ENCODE assay signal across 13 cellular contexts in the genomic region with DNA sequence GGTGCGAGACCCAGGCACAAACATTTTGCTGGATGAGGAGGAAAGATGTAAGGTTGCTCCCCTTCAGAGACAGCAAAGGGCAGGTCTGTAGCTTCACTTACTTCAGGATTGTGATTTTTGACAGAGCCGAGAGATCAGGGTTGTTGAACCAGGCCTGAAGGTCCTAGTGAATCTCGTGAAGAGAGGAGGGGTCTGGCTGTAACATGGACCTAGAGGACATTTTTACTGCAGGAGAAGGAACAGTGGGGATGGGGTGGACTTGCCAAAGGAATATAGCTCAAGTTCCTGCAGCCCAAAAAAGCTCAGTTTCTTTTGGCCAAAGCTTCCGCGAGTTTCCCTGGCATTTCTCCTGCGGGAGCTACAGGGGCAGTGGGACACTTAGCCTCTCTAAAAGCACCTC. TPM values are rescaled to one million over a fixed set of nuclear protein-coding genes. Genes with fewer than 3 reads are reported as not detected.
DNase-seq lines count a peak whose midpoint lies in the region; ATAC-seq and TF ChIP-seq lines count a peak whose summit lies in the region.
"Had no signal": no experiment of that assay in that cellular context is flagged by ENCODE, and none has a peak within 500 bp of the region (broad histone marks: within the 10 kb centered on the region; RNA-seq: fewer than 3 reads in every experiment).

No MANE protein-coding gene starts in this region.

- H3K4me1 ChIP-seq in H9 (ENCODE audit: insufficient read depth, low read length) (no peaks in the 10 kb centered on the region), right lobe of liver (peaks cover 0 to 8% (median 0%) of the 10 kb centered on the region in 4 donors), stomach (peaks cover 9 to 41% (median 28%) of the 10 kb centered on the region in 4 donors)

- no peak overlapping the region for H2BK5ac ChIP-seq in H9 (ENCODE audit: insufficient read length, low read length)

- intact Hi-C loops in right lobe of liver (cut with DNase I) (no loop called here), stomach (cut with DNase I; ENCODE audit: low total_unique reads) (loop anchor here (10.0 kb wide), 1 partner anchor 237 kb away; no protein-coding TSS in a partner anchor)
- intact Hi-C loops in activated CD4-positive, alpha-beta T cell treated with anti-CD3 and anti-CD28 coated beads, Interleukin-2, amount 10 ng/mL, durations not matched to agents 24 days and 14 days (cut with micrococcal nuclease) = loop anchor here (2.0 kb wide), 1 partner anchor 31 kb away; no protein-coding TSS in a partner anchor

- no peak overlapping the region for H3T11ph ChIP-seq in H9 (ENCODE audit: low read length)

- H3K4me1 Mint-ChIP-seq in H9 = peaks cover 0 to 3% of the 10 kb centered on the region in 2 experiments; a peak in 1 of 4 replicates
- no peaks in the 10 kb centered on the region for H3K4me1 Mint-ChIP-seq in activated CD4-positive, alpha-beta T cell treated with anti-CD3 and anti-CD28 coated beads, Interleukin-2, amount 10 ng/mL, durations not matched to agents 24 days and 14 days

- no CpG with 5 or more reads among the region's 6 CpGs for WGBS in H9 (ENCODE audit: extremely low coverage, insufficient read length, low lambda C conversion rate)
- WGBS in right lobe of liver (ENCODE audit: insufficient coverage, low coverage, low lambda C conversion rate, missing lambda C conversion rate) = 31% methylated on average over 3 of the region's 6 CpGs
- WGBS in stomach, 5 donors = 46 to 57% (median 50%) methylated on average over 6 of the region's 6 CpGs

- no peak for ATAC-seq in right lobe of liver
- ATAC-seq in activated naive CD4-positive, alpha-beta T cell treated with anti-CD3 and anti-CD28 coated beads, Interleukin-2, amount 50 U/mL, for 72 hours = no peak

- H4K5ac ChIP-seq in H9 (ENCODE audit: insufficient read length, low read depth, low read length) = no peak overlapping the region

- no peak overlapping the region for H3K14ac ChIP-seq in H9 (ENCODE audit: insufficient read depth, low read length)

- H4K91ac ChIP-seq in H9 (ENCODE audit: insufficient read length, low read depth, low read length) = no peak overlapping the region

- no peaks in the 10 kb centered on the region for H3K36me3 ChIP-seq in right lobe of liver
- no peaks in the 10 kb centered on the region for H3K36me3 ChIP-seq in stomach

- no peak overlapping the region for H2AFZ ChIP-seq in H9 (ENCODE audit: low read length)

- H3K4me2 ChIP-seq in H9 (ENCODE audit: insufficient read depth, insufficient read length, low read length) = no peak overlapping the region

- no peaks in the 10 kb centered on the region for H3K79me2 ChIP-seq in H9 (ENCODE audit: insufficient read depth, low read length)

- TF ChIP-seq POLR2A in right lobe of liver (IDR thresholded peaks at IDR 0.05) (no peak), stomach (IDR thresholded peaks at IDR 0.05) (no peak)

- H3K9me3 Mint-ChIP-seq in H9 = no peaks in the 10 kb centered on the region
- no peaks in the 10 kb centered on the region for H3K9me3 Mint-ChIP-seq in activated naive CD4-positive, alpha-beta T cell treated with anti-CD3 and anti-CD28 coated beads, Interleukin-2, amount 50 U/mL, for 72 hours
- H3K9me3 Mint-ChIP-seq in activated CD4-positive, alpha-beta T cell treated with anti-CD3 and anti-CD28 coated beads, Interleukin-2, amount 10 ng/mL, durations not matched to agents 24 days and 14 days = no peaks in the 10 kb centered on the region
- H3K9me3 Mint-ChIP-seq: activated T-cell treated with anti-CD3 and anti-CD28 coated beads, Interleukin-2, amount 50 U/mL, for 24 hours had no signal

- no peak overlapping the region for H3K56ac ChIP-seq in H9 (ENCODE audit: insufficient read length, low read depth, low read length)

- H2BK120ac ChIP-seq in H9 (ENCODE audit: low read depth, low read length, poor library complexity, severe bottlenecking) = no peak overlapping the region

- H3K4ac ChIP-seq in H9 (ENCODE audit: low read depth, low read length) = no peak overlapping the region

- H2BK15ac ChIP-seq in H9 (ENCODE audit: low read depth, low read length) = no peak overlapping the region

- H3K27me3 Mint-ChIP-seq in H9 (ENCODE audit: low read depth) = peaks cover 76% of the 10 kb centered on the region
- H3K27me3 Mint-ChIP-seq in activated CD4-positive, alpha-beta T cell treated with anti-CD3 and anti-CD28 coated beads, Interleukin-2, amount 10 ng/mL, durations not matched to agents 24 days and 14 days = peaks cover 70% of the 10 kb centered on the region

- no peak overlapping the region for H3K23ac ChIP-seq in H9 (ENCODE audit: insufficient read length, low read depth, low read length)

- peaks cover 10% of the 10 kb centered on the region for H3K23me2 ChIP-seq in H9 (ENCODE audit: insufficient read length, low read depth, low read length, poor library complexity, severe bottlenecking)

- H3K4me3 ChIP-seq in choroid plexus epithelial cell (ENCODE audit: low read depth, low read length) (peak overlapping the region; percentile 85), right lobe of liver (peak overlapping the region in 2 of 3 donors; percentile 66 to 82), stomach (peak overlapping the region in 3 of 4 donors; percentile 70 to 83 (median 82))

- H3K4me3 Mint-ChIP-seq in H9 = peak overlapping the region; percentile 33 to 38
- no peak overlapping the region for H3K4me3 Mint-ChIP-seq in activated CD4-positive, alpha-beta T cell treated with anti-CD3 and anti-CD28 coated beads, Interleukin-2, amount 10 ng/mL, durations not matched to agents 24 days and 14 days
- H3K4me3 Mint-ChIP-seq: activated T-cell treated with anti-CD3 and anti-CD28 coated beads, Interleukin-2, amount 50 U/mL, for 24 hours had no signal

- no peaks in the 10 kb centered on the region for H3K79me1 ChIP-seq in H9 (ENCODE audit: insufficient read depth, low read depth, low read length, poor library complexity, severe bottlenecking)

- H3K27ac Mint-ChIP-seq in H9 = no peak overlapping the region
- no peak overlapping the region for H3K27ac Mint-ChIP-seq in activated naive CD4-positive, alpha-beta T cell treated with anti-CD3 and anti-CD28 coated beads, Interleukin-2, amount 50 U/mL, for 72 hours
- H3K27ac Mint-ChIP-seq in activated CD4-positive, alpha-beta T cell treated with anti-CD3 and anti-CD28 coated beads, Interleukin-2, amount 10 ng/mL, durations not matched to agents 24 days and 14 days = no peak overlapping the region
- H3K27ac Mint-ChIP-seq: activated T-cell treated with anti-CD3 and anti-CD28 coated beads, Interleukin-2, amount 50 U/mL, for 24 hours; CD8-positive, alpha-beta memory T cell had no signal

- H3K9me3 ChIP-seq in H9 (ENCODE audit: control insufficient read depth, low read depth, low read length) (no peaks in the 10 kb centered on the region), right lobe of liver (no peaks in the 10 kb centered on the region), stomach (no peaks in the 10 kb centered on the region)

- H2AK5ac ChIP-seq in H9 (ENCODE audit: insufficient read length, low read length) = no peak overlapping the region

- H4K8ac ChIP-seq in H9 (replicated peaks; ENCODE audit: insufficient read length, low read depth, low read length) = no peak overlapping the region

- TF ChIP-seq EP300 in stomach (IDR thresholded peaks at IDR 0.05) = no peak

- no peaks in the 10 kb centered on the region for H4K20me1 ChIP-seq in H9 (ENCODE audit: control insufficient read depth, insufficient read depth, insufficient read length)

- no peaks in the 10 kb centered on the region for H3K36me3 Mint-ChIP-seq in H9 (ENCODE audit: insufficient read depth in 1 of 3, low read depth in 3 of 3)
- peaks cover 0 to 21% of the 10 kb centered on the region in 2 donors for H3K36me3 Mint-ChIP-seq in activated naive CD4-positive, alpha-beta T cell treated with anti-CD3 and anti-CD28 coated beads, Interleukin-2, amount 50 U/mL, for 72 hours
- H3K36me3 Mint-ChIP-seq in activated CD4-positive, alpha-beta T cell treated with anti-CD3 and anti-CD28 coated beads, Interleukin-2, amount 10 ng/mL, durations not matched to agents 24 days and 14 days (ENCODE audit: low read depth) = no peaks in the 10 kb centered on the region

- TF ChIP-seq CTCF in H9 (conservative IDR thresholded peaks at IDR 0.05) = no peak
- no peak for TF ChIP-seq CTCF in choroid plexus epithelial cell (conservative IDR thresholded peaks at IDR 0.05; ENCODE audit: low read depth, low read length)
- TF ChIP-seq CTCF in right lobe of liver (IDR thresholded peaks at IDR 0.05) = no peak
- TF ChIP-seq CTCF in stomach (IDR thresholded peaks at IDR 0.05) = no peak

- no peak overlapping the region for H2BK20ac ChIP-seq in H9 (ENCODE audit: low read depth, low read length, poor library complexity, severe bottlenecking)

- H3K27ac ChIP-seq in H9 (ENCODE audit: insufficient read length, low read depth, low read length) = no peak overlapping the region
- H3K27ac ChIP-seq in right lobe of liver = peak overlapping the region; percentile 94 to 99 (median 98)
- H3K27ac ChIP-seq in stomach = peak overlapping the region in 3 of 5 donors; percentile 94 to 97 (median 97)

- H3K9ac ChIP-seq in H9 (ENCODE audit: extremely low read depth, insufficient read length, low read length) = no peak overlapping the region

- H2BK12ac ChIP-seq in H9 (ENCODE audit: insufficient read length, low read depth, low read length) = no peak overlapping the region

- DNase-seq in H9 = no peak
- no peak for DNase-seq in choroid plexus epithelial cell (ENCODE audit: low read depth)
- no peak for DNase-seq in right lobe of liver
- DNase-seq in stomach = no peak
- no peak for DNase-seq in activated CD4-positive, alpha-beta T cell treated with anti-CD3 and anti-CD28 coated beads for 4 hours
- no peak for DNase-seq in NCI-H128 (lab: John Stamatoyannopoulos, UW; ENCODE audit: unreplicated experiment)
- DNase-seq in activated naive CD4-positive, alpha-beta T cell treated with anti-CD3 and anti-CD28 coated beads, Interleukin-2, amount 50 U/mL, for 72 hours (ENCODE audit: low spot score in 2 of 2) = no peak
- DNase-seq in activated CD4-positive, alpha-beta T cell treated with anti-CD3 and anti-CD28 coated beads, Interleukin-2, amount 10 ng/mL, durations not matched to agents 24 days and 14 days = no peak
- DNase-seq: activated T-cell treated with anti-CD3 and anti-CD28 coated beads, Interleukin-2, amount 50 U/mL, for 24 hours; CD8-positive, alpha-beta memory T cell; foreskin melanocyte; MV-4-11; NCI-H226 had no signal

- H3K27me3 ChIP-seq in H9 (ENCODE audit: insufficient read depth, low read length) (peaks cover 27% of the 10 kb centered on the region), right lobe of liver (no peaks in the 10 kb centered on the region), stomach (peaks cover 0 to 28% (median 11%) of the 10 kb centered on the region in 3 donors)

- no peak overlapping the region for H3K18ac ChIP-seq in H9 (ENCODE audit: insufficient read length, low read depth, low read length)

RNA-seq across cellular contexts. Expression of a gene that starts 1.0 kb away (rescaled TPM):
- total RNA-seq in H9 (2021) (3.1 and 3.3 TPM in 2 replicates), right lobe of liver (100 to 1,000 TPM in 1 of 6 experiments, 10 to 100 TPM in 5; 59.3 to 127 (median 93.7) TPM), stomach (10 to 100 TPM; 31.7 to 43.4 (median 35.2) TPM)
- polyA plus RNA-seq in stomach = 10 to 100 TPM in 1 of 3 donors, 1 to 10 TPM in 2; 3.4 to 10.9 (median 3.5) TPM
- total RNA-seq in activated naive CD4-positive, alpha-beta T cell treated with anti-CD3 and anti-CD28 coated beads, Interleukin-2, amount 50 U/mL, for 72 hours = not detected
- not detected in 2 replicates for total RNA-seq in activated CD4-positive, alpha-beta T cell treated with anti-CD3 and anti-CD28 coated beads, Interleukin-2, amount 10 ng/mL, durations not matched to agents 24 days and 14 days
- total RNA-seq: CD8-positive, alpha-beta memory T cell had no signal
- polyA plus RNA-seq: CD8-positive, alpha-beta memory T cell had no signal

Comparison
In these comparisons a context has a peak if more than half of its experiments do, and no peak if none do; other contexts are left out.
1. intact Hi-C loops: an anchor here in stomach (10.0 kb wide) and activated CD4-positive, alpha-beta T cell treated with anti-CD3 and anti-CD28 coated beads, Interleukin-2, amount 10 ng/mL, durations not matched to agents 24 days and 14 days (2.0 kb wide); none called in right lobe of liver.